31 cellular contexts compared by ENCODE assay signal in the genomic region with DNA sequence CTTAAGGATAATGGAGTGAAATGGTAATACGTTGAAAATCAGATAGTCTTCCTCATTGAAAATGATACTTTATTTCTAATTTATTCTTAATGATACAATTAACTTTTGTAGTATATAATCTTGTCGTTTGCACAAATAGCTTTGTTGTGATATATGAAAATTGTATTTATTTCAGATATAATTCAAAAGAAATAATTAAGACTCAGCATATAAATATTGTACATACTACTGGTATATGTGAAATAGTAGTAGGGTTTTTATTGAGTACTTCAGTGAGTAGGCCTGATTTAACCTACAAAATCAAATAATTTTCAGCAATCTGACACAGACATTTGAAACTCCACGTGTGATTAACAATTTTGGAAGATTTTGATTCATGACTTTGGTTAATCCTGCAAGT.
"Had no signal": no experiment of that assay in that cellular context is flagged by ENCODE, and none has a peak within 500 bp of the region (broad histone marks: within the 10 kb centered on the region; RNA-seq: fewer than 3 reads in every experiment).

No MANE protein-coding gene starts in this region.

- H3K27ac Mint-ChIP-seq: activated CD4-positive, alpha-beta memory T cell treated with anti-CD3 and anti-CD28 coated beads, Interleukin-2, amount 10 ng/mL, durations not matched to agents 7 days and 5 days; activated naive CD8-positive, alpha-beta T cell treated with anti-CD3 and anti-CD28 coated beads, Interleukin-2, amount 10 ng/mL, durations not matched to agents 7 days and 5 days; activated T-helper 17 cell treated with anti-CD3 and anti-CD28 coated beads, Interleukin-2, amount 50 U/mL, for 72 hours had no signal

- H3K9me3 Mint-ChIP-seq: activated CD4-positive, alpha-beta memory T cell treated with anti-CD3 and anti-CD28 coated beads, Interleukin-2, amount 10 ng/mL, durations not matched to agents 7 days and 5 days; activated naive CD8-positive, alpha-beta T cell treated with anti-CD3 and anti-CD28 coated beads, Interleukin-2, amount 10 ng/mL, durations not matched to agents 7 days and 5 days; activated T-helper 17 cell treated with anti-CD3 and anti-CD28 coated beads, Interleukin-2, amount 50 U/mL, for 72 hours; brain had no signal

- DNase-seq: activated CD4-positive, alpha-beta memory T cell treated with anti-CD3 and anti-CD28 coated beads, Interleukin-2, amount 10 ng/mL, durations not matched to agents 7 days and 5 days; activated CD4-positive, alpha-beta T cell treated with anti-CD3 and anti-CD28 coated beads for 1 hour; activated CD4-positive, alpha-beta T cell treated with anti-CD3 and anti-CD28 coated beads for 48 hours; activated CD4-positive, CD25-positive, alpha-beta regulatory T cell; activated effector memory CD4-positive, alpha-beta T cell treated with anti-CD3 and anti-CD28 coated beads, Interleukin-2, amount 50 U/mL, for 16 hours; activated naive CD4-positive, alpha-beta T cell; activated naive CD4-positive, alpha-beta T cell treated with anti-CD3 and anti-CD28 coated beads, Interleukin-2, amount 50 U/mL, for 16 hours; activated naive CD8-positive, alpha-beta T cell treated with anti-CD3 and anti-CD28 coated beads, Interleukin-2, amount 10 ng/mL, durations not matched to agents 7 days and 5 days; activated T-cell treated with anti-CD3 and anti-CD28 coated beads for 4 hours; activated T-cell treated with anti-CD3 and anti-CD28 coated beads, Interleukin-2, amount 50 U/mL, for 48 hours; adrenal gland; caudate nucleus; Karpas-422; KBM-7; MG63; MV-4-11; NCI-H1092; NCI-H1436 treated with DMSO at 0.1 percent for 48 hours; NCI-H1694 treated with DMSO at 0.1 percent for 48 hours; NCI-H2029; NCI-H345; NCI-H524 treated with DMSO at 0.1 percent for 48 hours; SHP77; SJCRH30; T1000; WERI-Rb-1 had no signal

- H3K27ac ChIP-seq: adrenal gland, SK-N-MC, WERI-Rb-1 had no signal

- H3K4me3 ChIP-seq: adrenal gland, MG63, SJCRH30, SK-N-MC had no signal

- H3K27me3 ChIP-seq: adrenal gland, MG63, SJCRH30 had no signal

- H3K9me3 ChIP-seq: adrenal gland, MG63, SJCRH30 had no signal

- FAIRE-seq: bronchial epithelial cell had no signal

- ATAC-seq: activated T-helper 17 cell treated with anti-CD3 and anti-CD28 coated beads, Interleukin-2, amount 50 U/mL, for 72 hours; Panc1 had no signal

- H3K4me3 Mint-ChIP-seq: activated CD4-positive, alpha-beta memory T cell treated with anti-CD3 and anti-CD28 coated beads, Interleukin-2, amount 10 ng/mL, durations not matched to agents 7 days and 5 days; activated naive CD8-positive, alpha-beta T cell treated with anti-CD3 and anti-CD28 coated beads, Interleukin-2, amount 10 ng/mL, durations not matched to agents 7 days and 5 days; activated T-helper 17 cell treated with anti-CD3 and anti-CD28 coated beads, Interleukin-2, amount 50 U/mL, for 72 hours; brain had no signal

- H3K27me3 Mint-ChIP-seq: activated CD4-positive, alpha-beta memory T cell treated with anti-CD3 and anti-CD28 coated beads, Interleukin-2, amount 10 ng/mL, durations not matched to agents 7 days and 5 days; activated naive CD8-positive, alpha-beta T cell treated with anti-CD3 and anti-CD28 coated beads, Interleukin-2, amount 10 ng/mL, durations not matched to agents 7 days and 5 days; activated T-helper 17 cell treated with anti-CD3 and anti-CD28 coated beads, Interleukin-2, amount 50 U/mL, for 72 hours had no signal
